Comparison of ENCODE assay signal across 8 cellular contexts in the genomic region with DNA sequence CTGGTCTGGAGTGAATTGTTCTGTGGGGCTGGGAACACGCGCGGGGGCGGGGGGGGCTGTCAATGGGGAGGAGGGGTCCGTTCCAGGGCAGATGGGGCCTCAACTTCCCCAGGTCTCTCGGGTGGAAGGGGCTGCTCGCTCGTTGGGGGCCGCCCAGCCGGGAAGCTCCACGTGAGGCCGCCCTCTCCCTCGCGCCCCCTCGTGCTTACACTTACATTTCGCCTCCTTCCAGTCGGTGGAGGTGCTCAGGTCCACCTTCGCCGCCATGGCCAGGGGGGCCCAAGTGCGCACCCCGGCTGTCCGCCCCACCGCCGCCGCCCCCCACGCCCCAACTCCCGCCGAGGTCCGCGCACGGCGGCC. TPM values are rescaled to one million over a fixed set of nuclear protein-coding genes. Genes with fewer than 3 reads are reported as not detected.
A peak's percentile ranks its signal among the peaks of the same experiment; 100 is the strongest.
DNase-seq lines count a peak whose midpoint lies in the region; ATAC-seq and TF ChIP-seq lines count a peak whose summit lies in the region.

No MANE protein-coding gene starts in this region.

- H3K27ac ChIP-seq in 22Rv1 (peak overlapping the region; percentile 97), SJSA1 (no peak overlapping the region)

- no peaks in the 10 kb centered on the region for H3K36me3 Mint-ChIP-seq in endothelial cell (ENCODE audit: low read depth, unreplicated experiment)
- peaks cover 15% of the 10 kb centered on the region for H3K36me3 Mint-ChIP-seq in nephron progenitor cell (ENCODE audit: low read depth)

- no peak overlapping the region for H3K27ac Mint-ChIP-seq in endothelial cell (ENCODE audit: unreplicated experiment)
- no peak overlapping the region for H3K27ac Mint-ChIP-seq in nephron progenitor cell

- DNase-seq in SJSA1 (ENCODE audit: low read depth in 1 of 2, low spot score in 2 of 2) (no peak), endothelial cell (ENCODE audit: low spot score) (peak; percentile 34), nephron progenitor cell (peak; percentile 43), DMS79 (lab: John Stamatoyannopoulos, UW) (no peak), LoVo (ENCODE audit: low spot score) (no peak)
- no peak for DNase-seq in activated effector memory CD4-positive, alpha-beta T cell treated with Interleukin-2 at 50 U/mL for 16 hours

- H3K36me3 ChIP-seq in SJSA1 = 0 out of 2 replicates have a peak, but pooled peaks cover 2% of the 10 kb centered on the region

- H3K4me1 Mint-ChIP-seq in endothelial cell (ENCODE audit: unreplicated experiment) (no peaks in the 10 kb centered on the region), nephron progenitor cell (peaks cover 25% of the 10 kb centered on the region)

- 0 out of 2 replicates have a peak, but pooled peaks cover 2% of the 10 kb centered on the region for H3K9me3 ChIP-seq in SJSA1 (replicated peaks)

- TF ChIP-seq CTCF in 22Rv1 (IDR thresholded peaks at IDR 0.05) (peak; percentile 31), endothelial cell (IDR thresholded peaks at IDR 0.05; ENCODE audit: unreplicated experiment) (no peak), nephron progenitor cell (IDR thresholded peaks at IDR 0.05) (no peak)

- H3K9me3 Mint-ChIP-seq in endothelial cell (ENCODE audit: unreplicated experiment) = no peaks in the 10 kb centered on the region
- peaks cover 9% of the 10 kb centered on the region for H3K9me3 Mint-ChIP-seq in nephron progenitor cell

- peak; percentile 9 for ATAC-seq in GM18909 (IDR thresholded peaks at IDR 0.05; ENCODE audit: poor library complexity, unreplicated experiment)

- H3K27me3 ChIP-seq in SJSA1 (replicated peaks) = no peaks in the 10 kb centered on the region

- no peak overlapping the region for H3K4me3 Mint-ChIP-seq in endothelial cell (ENCODE audit: unreplicated experiment)
- H3K4me3 Mint-ChIP-seq in nephron progenitor cell = peak overlapping the region; percentile 73

- H3K27me3 Mint-ChIP-seq in endothelial cell (ENCODE audit: unreplicated experiment) (peaks cover 8% of the 10 kb centered on the region), nephron progenitor cell (ENCODE audit: low read depth, poor library complexity) (peaks cover 5% of the 10 kb centered on the region)

- H3K4me3 ChIP-seq in SJSA1 = peak overlapping the region; percentile 57

- H3K4me1 ChIP-seq in SJSA1 (replicated peaks) = peaks cover 17% of the 10 kb centered on the region

RNA-seq across cellular contexts. Expression of a gene that starts 0.5 kb away (rescaled TPM):
- total RNA-seq in SJSA1 (2014; rRNA removed; shearing (Covaris generic)) = 17.6 and 22.6 TPM in 2 replicates
- 4.1 TPM for total RNA-seq in endothelial cell (ENCODE audit: unreplicated experiment)

RNA-seq across cellular contexts. Expression of a gene that starts 20.5 kb away (rescaled TPM):
- total RNA-seq in SJSA1 (2014; rRNA removed; shearing (Covaris generic)) = 402 and 488 TPM in 2 replicates
- 124 TPM for total RNA-seq in endothelial cell (ENCODE audit: unreplicated experiment)

RNA-seq across cellular contexts. Expression of a gene that starts 41.1 kb away (rescaled TPM):
- 0.84 TPM in 1 of 2 replicates, not detected in the other for total RNA-seq in SJSA1 (2014; rRNA removed; shearing (Covaris generic))
- 6.2 TPM for total RNA-seq in endothelial cell (ENCODE audit: unreplicated experiment)

Comparison
In these comparisons a context has a peak if more than half of its experiments do, and no peak if none do; other contexts are left out.
1. DNase-seq: peak in endothelial cell (single experiment) and nephron progenitor cell (single experiment); none in SJSA1 (0 of 2), DMS79 (single experiment), activated effector memory CD4-positive, alpha-beta T cell treated with Interleukin-2 at 50 U/mL for 16 hours (single experiment) and LoVo (single experiment).